In the genomic region with DNA sequence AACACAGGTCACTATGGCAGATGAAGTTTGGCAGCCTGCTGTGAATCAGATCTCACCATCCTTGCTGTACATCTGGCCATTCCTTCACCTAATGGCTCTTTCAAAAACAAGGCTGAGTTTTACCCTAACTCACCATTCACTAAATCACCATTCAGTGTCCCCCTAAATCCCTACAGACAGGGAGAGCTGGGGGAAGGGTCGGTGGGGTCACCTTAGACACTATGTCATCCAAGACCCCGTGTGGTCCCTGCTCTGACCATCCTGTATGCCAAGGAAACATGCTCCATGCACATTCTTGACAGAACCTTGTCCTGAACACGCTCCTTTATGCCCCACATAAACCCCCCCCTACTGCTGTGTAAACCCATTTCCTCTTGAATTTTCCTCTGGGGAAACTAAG, we compare ENCODE assay signal across 25 cellular contexts. TPM values are rescaled to one million over a fixed set of nuclear protein-coding genes. Genes with fewer than 3 reads are reported as not detected.
"Had no signal": no experiment of that assay in that cellular context is flagged by ENCODE, and none has a peak within 500 bp of the region (broad histone marks: within the 10 kb centered on the region; RNA-seq: fewer than 3 reads in every experiment).

No MANE protein-coding gene starts in this region.

- H3K36me3 ChIP-seq: pancreas, right atrium auricular region, tibial artery, WERI-Rb-1 had no signal

- H3K27ac ChIP-seq: body of pancreas, foreskin keratinocyte, pancreas, psoas muscle, tibial artery, WERI-Rb-1 had no signal

- H3K4me1 ChIP-seq: body of pancreas, pancreas, right atrium auricular region had no signal

- H3K4me3 ChIP-seq: body of pancreas, lung, pancreas, psoas muscle, right atrium auricular region, tibial artery had no signal

- DNase-seq: activated CD4-positive, alpha-beta T cell treated with anti-CD3 and anti-CD28 coated beads, Interleukin-2, amount 10 ng/mL, durations not matched to agents 7 days and 5 days; activated CD4-positive, CD25-positive, alpha-beta regulatory T cell treated with anti-CD3 and anti-CD28 coated beads, Interleukin-2, amount 50 U/mL, for 72 hours; activated CD8-positive, alpha-beta memory T cell treated with anti-CD3 and anti-CD28 coated beads, Interleukin-2, amount 10 ng/mL, durations not matched to agents 7 days and 5 days; activated CD8-positive, alpha-beta T cell treated with anti-CD3 and anti-CD28 coated beads for 36 hours; activated gamma-delta T cell treated with Interleukin-2 at 50 U/mL for 16 hours; activated T-cell treated with anti-CD3 and anti-CD28 coated beads for 4 hours; anterior cingulate cortex; body of pancreas; caudate nucleus; effector CD4-positive, alpha-beta T cell; erythroblast; midbrain; pancreas; psoas muscle; stimulated activated CD4-positive, alpha-beta T cell treated with anti-CD3 and anti-CD28 coated beads, Interleukin-4, amount 100 ng/mL, for 24 hours; stimulated activated naive CD4-positive, alpha-beta T cell treated with Interleukin-2 at 50 U/mL for 16 hours; substantia nigra; tibial artery; WERI-Rb-1 had no signal

- H3K9me3 ChIP-seq: body of pancreas, pancreas, psoas muscle, right atrium auricular region, tibial artery had no signal

- ATAC-seq: activated CD8-positive, alpha-beta memory T cell treated with anti-CD3 and anti-CD28 coated beads, Interleukin-2, amount 10 ng/mL, durations not matched to agents 7 days and 5 days; activated CD8-positive, alpha-beta T cell treated with anti-CD3 and anti-CD28 coated beads for 36 hours; body of pancreas; left lobe of liver; pancreas had no signal

- H3K27me3 ChIP-seq: body of pancreas, foreskin keratinocyte, pancreas, right atrium auricular region, tibial artery had no signal

RNA-seq across cellular contexts. Expression of a gene that starts 31.8 kb away (rescaled TPM):
- total RNA-seq: activated CD8-positive, alpha-beta memory T cell treated with anti-CD3 and anti-CD28 coated beads, Interleukin-2, amount 10 ng/mL, durations not matched to agents 7 days and 5 days; activated CD8-positive, alpha-beta T cell treated with anti-CD3 and anti-CD28 coated beads for 36 hours; body of pancreas; foreskin keratinocyte; kidney epithelial cell; left lobe of liver; lung; pancreas; psoas muscle; right atrium auricular region; urinary bladder had no signal
